8 cellular contexts compared by ENCODE assay signal in genomic region chr20:19947611-19948264, GRCh38.
DNase-seq lines count a peak whose midpoint lies in the region; ATAC-seq and TF ChIP-seq lines count a peak whose summit lies in the region.

No MANE protein-coding gene starts in this region.

- no peaks in the 10 kb centered on the region for H3K27me3 ChIP-seq in MG63

- peak; percentile 45 for ATAC-seq in GM21423 (IDR thresholded peaks at IDR 0.05; ENCODE audit: unreplicated experiment)

- no peaks in the 10 kb centered on the region for H3K9me3 ChIP-seq in MG63

- DNase-seq in ELR (ENCODE audit: low read depth): peak; percentile 59
- peak; percentile 9 for DNase-seq in HS-5 (ENCODE audit: low read depth)
- DNase-seq in fibroblast of pulmonary artery (ENCODE audit: low read depth): peak; percentile 79
- DNase-seq in NCI-H526 (lab: John Stamatoyannopoulos, UW): no peak
- DNase-seq in MG63: no peak
- DNase-seq in activated naive CD4-positive, alpha-beta T cell treated with Interleukin-2 at 50 U/mL for 16 hours: no peak
- no peak for DNase-seq in KG1 (lab: John Stamatoyannopoulos, UW)

- no peak overlapping the region for H3K4me3 ChIP-seq in fibroblast of pulmonary artery (replicated peaks; ENCODE audit: low read depth, low read length)
- no peak overlapping the region for H3K4me3 ChIP-seq in MG63

- TF ChIP-seq CTCF in fibroblast of pulmonary artery (IDR thresholded peaks at IDR 0.05; ENCODE audit: low read length, missing control alignments): no peak

- H3K36me3 ChIP-seq in MG63: no peaks in the 10 kb centered on the region

Comparison
In these comparisons a context has a peak if more than half of its experiments do, and no peak if none do; other contexts are left out.
1. DNase-seq: peak in ELR (single experiment), HS-5 (single experiment) and fibroblast of pulmonary artery (single experiment); none in NCI-H526 (0 of 2), MG63 (single experiment), activated naive CD4-positive, alpha-beta T cell treated with Interleukin-2 at 50 U/mL for 16 hours (single experiment) and KG1 (single experiment).